In genomic region chr3:42853056-42853455, GRCh38 we compare ENCODE assay signal across 21 cellular contexts. TPM values are rescaled to one million over a fixed set of nuclear protein-coding genes. Genes with fewer than 3 reads are reported as not detected.
"Had no signal": no experiment of that assay in that cellular context is flagged by ENCODE, and none has a peak within 500 bp of the region (broad histone marks: within the 10 kb centered on the region; RNA-seq: fewer than 3 reads in every experiment).

No MANE protein-coding gene starts in this region.

- ATAC-seq: naive thymus-derived CD8-positive, alpha-beta T cell; stimulated activated naive CD8-positive, alpha-beta T cell treated with anti-CD3 and anti-CD28 coated beads, Interleukin-15, Interleukin-2, amounts not matched to agents 100 U/mL and 50 U/mL, for 24 hours; T-helper 17 cell had no signal

- H3K36me3 Mint-ChIP-seq: activated naive CD8-positive, alpha-beta T cell treated with anti-CD3 and anti-CD28 coated beads for 36 hours; brain; naive thymus-derived CD8-positive, alpha-beta T cell had no signal

- H3K27me3 ChIP-seq: colonic mucosa, pancreas had no signal

- H3K4me1 ChIP-seq: colonic mucosa, pancreas had no signal

- H3K36me3 ChIP-seq: colonic mucosa, neutrophil, pancreas had no signal

- H3K27ac Mint-ChIP-seq: activated naive CD8-positive, alpha-beta T cell treated with anti-CD3 and anti-CD28 coated beads for 36 hours; activated T-helper 1 cell treated with anti-CD3 and anti-CD28 coated beads, Interleukin-12 subunit alpha, Interleukin-12 subunit beta, Interleukin-2, Interleukin-4 antibody, amounts not matched to agents 30 ng/mL and 10 ng/mL and 1 ng/mL, durations not matched to agents 14 hours and 24 hours and 36 hours; naive thymus-derived CD8-positive, alpha-beta T cell; T-helper 17 cell had no signal

- H3K9me3 ChIP-seq: colonic mucosa, neutrophil, pancreas had no signal

- H3K4me1 Mint-ChIP-seq: activated naive CD8-positive, alpha-beta T cell treated with anti-CD3 and anti-CD28 coated beads for 36 hours had no signal

- H3K4me3 Mint-ChIP-seq: activated naive CD8-positive, alpha-beta T cell treated with anti-CD3 and anti-CD28 coated beads for 36 hours; activated T-helper 1 cell treated with anti-CD3 and anti-CD28 coated beads, Interleukin-12 subunit alpha, Interleukin-12 subunit beta, Interleukin-2, Interleukin-4 antibody, amounts not matched to agents 30 ng/mL and 10 ng/mL and 1 ng/mL, durations not matched to agents 14 hours and 24 hours and 36 hours; brain; naive thymus-derived CD8-positive, alpha-beta T cell; T-helper 17 cell had no signal

- H3K9me3 Mint-ChIP-seq: activated naive CD8-positive, alpha-beta T cell treated with anti-CD3 and anti-CD28 coated beads for 36 hours; activated T-helper 1 cell treated with anti-CD3 and anti-CD28 coated beads, Interleukin-12 subunit alpha, Interleukin-12 subunit beta, Interleukin-2, Interleukin-4 antibody, amounts not matched to agents 30 ng/mL and 10 ng/mL and 1 ng/mL, durations not matched to agents 14 hours and 24 hours and 36 hours; brain; naive thymus-derived CD8-positive, alpha-beta T cell had no signal

- DNase-seq: activated CD4-positive, alpha-beta T cell treated with anti-CD3 and anti-CD28 coated beads, Interleukin-2, amount 50 U/mL, for 1 hour; activated CD4-positive, CD25-positive, alpha-beta regulatory T cell treated with anti-CD3 and anti-CD28 coated beads, Interleukin-2, amount 50 U/mL, for 72 hours; activated gamma-delta T cell treated with Interleukin-2 at 50 U/mL for 16 hours; activated naive CD8-positive, alpha-beta T cell treated with anti-CD3 and anti-CD28 coated beads for 36 hours; activated T-cell treated with anti-CD3 and anti-CD28 coated beads for 4 hours; caudate nucleus; colonic mucosa; foreskin melanocyte; kidney glomerular epithelial cell; left ventricle myocardium superior; mesenchymal stem cell; naive thymus-derived CD8-positive, alpha-beta T cell; pancreas; stimulated activated CD4-positive, alpha-beta T cell treated with anti-CD3 and anti-CD28 coated beads, Interleukin-2, amount 100 ng/mL, for 24 hours; stimulated activated naive CD8-positive, alpha-beta T cell treated with anti-CD3 and anti-CD28 coated beads, Interleukin-15, Interleukin-2, amounts not matched to agents 100 U/mL and 50 U/mL, for 24 hours; T-helper 17 cell had no signal

- H3K27ac ChIP-seq: colonic mucosa, neutrophil, pancreas, VCaP had no signal

- H3K4me3 ChIP-seq: colonic mucosa, pancreas had no signal

RNA-seq across cellular contexts. Expression of gene CYP8B1, which starts 22.6 kb away (rescaled TPM):
- total RNA-seq: activated naive CD8-positive, alpha-beta T cell treated with anti-CD3 and anti-CD28 coated beads for 36 hours; activated T-helper 1 cell treated with anti-CD3 and anti-CD28 coated beads, Interleukin-12 subunit alpha, Interleukin-12 subunit beta, Interleukin-2, Interleukin-4 antibody, amounts not matched to agents 30 ng/mL and 10 ng/mL and 1 ng/mL, durations not matched to agents 14 hours and 24 hours and 36 hours; left ventricle myocardium superior; naive thymus-derived CD8-positive, alpha-beta T cell; SK-MEL-5; T-helper 17 cell had no signal
- polyA plus RNA-seq: naive thymus-derived CD8-positive, alpha-beta T cell; pancreas had no signal

RNA-seq across cellular contexts. Expression of gene ACKR2, which starts 43.8 kb away (rescaled TPM):
- total RNA-seq: SK-MEL-5 had no signal

RNA-seq across cellular contexts. Expression of gene ZNF662, which starts 52.9 kb away (rescaled TPM):
- total RNA-seq: SK-MEL-5 had no signal
